In genomic region chr17:61455754-61456681, GRCh38 we compare ENCODE assay signal across 22 cellular contexts. TPM values are rescaled to one million over a fixed set of nuclear protein-coding genes. Genes with fewer than 3 reads are reported as not detected.
DNase-seq lines count a peak whose midpoint lies in the region; ATAC-seq and TF ChIP-seq lines count a peak whose summit lies in the region.
"Had no signal": no experiment of that assay in that cellular context is flagged by ENCODE, and none has a peak within 500 bp of the region (broad histone marks: within the 10 kb centered on the region; RNA-seq: fewer than 3 reads in every experiment).

No MANE protein-coding gene starts in this region.

- no peaks in the 10 kb centered on the region for H3K9me3 Mint-ChIP-seq in T-helper 2 cell treated with Interferon-gamma antibody and Interleukin-4, amounts not matched to agents 5 μg/mL and 100 μg/mL, for 36 hours
- no peaks in the 10 kb centered on the region for H3K9me3 Mint-ChIP-seq in T-cell
- H3K9me3 Mint-ChIP-seq: stimulated activated naive CD8-positive, alpha-beta T cell treated with anti-CD3 and anti-CD28 coated beads, Interleukin-15, Interleukin-2, amounts not matched to agents 100 ng/mL and 50 ng/mL, for 24 hours had no signal

- CTCF ChIA-PET in Panc1 (lab: Charles Lee) (no interaction called here), T-cell (lab: Charles Lee) (interaction anchor here in 1 of 2 donors (0.5 kb wide), 1 partner anchor 128 kb away, joined by 3 read pairs; no protein-coding TSS in a partner anchor)

- no peaks in the 10 kb centered on the region for H3K9me3 ChIP-seq in Panc1 (ENCODE audit: control insufficient read depth, insufficient read depth, low read depth, low read length)

- H3K4me1 Mint-ChIP-seq in T-helper 2 cell treated with Interferon-gamma antibody and Interleukin-4, amounts not matched to agents 5 μg/mL and 100 μg/mL, for 36 hours (ENCODE audit: low read depth) = peaks cover 4% of the 10 kb centered on the region
- H3K4me1 Mint-ChIP-seq in T-cell = peaks cover 44 to 54% (median 46%) of the 10 kb centered on the region in 3 donors

- H3K36me3 ChIP-seq in Panc1 (ENCODE audit: control insufficient read depth, insufficient read depth, low read length) = no peaks in the 10 kb centered on the region
- H3K36me3 ChIP-seq: breast epithelium had no signal

- no peak for TF ChIP-seq CTCF in Panc1 (IDR thresholded peaks at IDR 0.05)

- DNase-seq in T-helper 2 cell treated with Interferon-gamma antibody and Interleukin-4, amounts not matched to agents 5 μg/mL and 100 μg/mL, for 36 hours (ENCODE audit: low spot score) = no peak
- DNase-seq in T-helper 2 cell (no peak), Panc1 (ENCODE audit: low read depth, low spot score) (no peak), left lobe of liver (ENCODE audit: low spot score) (peak; percentile 33), retina (peak; percentile 38), T-cell (no peak), NCI-H1436 (lab: John Stamatoyannopoulos, UW) (no peak)
- no peak for DNase-seq in activated CD4-positive, CD25-positive, alpha-beta regulatory T cell (lab: John Stamatoyannopoulos, UW)
- DNase-seq: activated CD8-positive, alpha-beta T cell treated with anti-CD3 and anti-CD28 coated beads, Interleukin-2, amount 10 ng/mL, durations not matched to agents 7 days and 5 days; dermis blood vessel endothelial cell; NCI-H1105 treated with DMSO at 0.1 percent for 48 hours; NCI-H2171; NCI-H526 treated with DMSO at 0.1 percent for 48 hours; SHP77 treated with DMSO at 0.1 percent for 48 hours; T-helper 1 cell had no signal

- peaks cover 3% of the 10 kb centered on the region for H3K36me3 Mint-ChIP-seq in T-helper 2 cell treated with Interferon-gamma antibody and Interleukin-4, amounts not matched to agents 5 μg/mL and 100 μg/mL, for 36 hours (ENCODE audit: low read depth)
- H3K36me3 Mint-ChIP-seq in T-cell = no peaks in the 10 kb centered on the region

- no peaks in the 10 kb centered on the region for H3K4me1 ChIP-seq in Panc1 (ENCODE audit: control insufficient read depth, insufficient read depth, low read length)

- POLR2A ChIA-PET in Panc1 (lab: Charles Lee) = no interaction called here
- POLR2A ChIA-PET in T-cell (lab: Charles Lee) = no interaction called here

- intact Hi-C loops in Panc1 (cut with micrococcal nuclease; ENCODE audit: unreplicated experiment) = no loop called here

- no peak overlapping the region for H3K4me3 ChIP-seq in Panc1 (ENCODE audit: low read depth in 2 of 2, low read length in 2 of 2)

- in situ Hi-C loops in Panc1 (cut with HindIII; ENCODE audit: low pct_unique_long_range_greater_than_20kb, low sequenced_read_pairs) = no loop called here

- peaks cover 81% of the 10 kb centered on the region for H3K27me3 Mint-ChIP-seq in T-helper 2 cell treated with Interferon-gamma antibody and Interleukin-4, amounts not matched to agents 5 μg/mL and 100 μg/mL, for 36 hours (ENCODE audit: low read depth)
- H3K27me3 Mint-ChIP-seq in T-cell = peaks cover 74 to 77% of the 10 kb centered on the region in 2 donors

- ATAC-seq in Panc1 (peak; percentile 17; the same call in 1 of the 2 replicates), left lobe of liver (no peak), T-cell (replicated peaks in 1 of 4) (no peak)
- ATAC-seq: activated CD8-positive, alpha-beta T cell treated with anti-CD3 and anti-CD28 coated beads, Interleukin-2, amount 10 ng/mL, durations not matched to agents 7 days and 5 days; sciatic nerve had no signal

- H3K4me3 Mint-ChIP-seq in T-helper 2 cell treated with Interferon-gamma antibody and Interleukin-4, amounts not matched to agents 5 μg/mL and 100 μg/mL, for 36 hours = no peak overlapping the region
- peak overlapping the region in 1 of 3 donors; percentile 60 for H3K4me3 Mint-ChIP-seq in T-cell
- H3K4me3 Mint-ChIP-seq: activated CD8-positive, alpha-beta T cell treated with anti-CD3 and anti-CD28 coated beads, Interleukin-2, amount 10 ng/mL, durations not matched to agents 7 days and 5 days had no signal

- H3K27me3 ChIP-seq in Panc1 (ENCODE audit: control insufficient read depth, insufficient read depth, low read length) = no peaks in the 10 kb centered on the region

- no peak overlapping the region for H3K27ac ChIP-seq in Panc1 (ENCODE audit: low read length)
- H3K27ac ChIP-seq: 22Rv1, breast epithelium had no signal

- BruUV-seq in Panc1 (replicated peaks; lab: Mats Ljungman, UMichigan) = no TSS peak

- peak overlapping the region; percentile 6 for H3K27ac Mint-ChIP-seq in T-helper 2 cell treated with Interferon-gamma antibody and Interleukin-4, amounts not matched to agents 5 μg/mL and 100 μg/mL, for 36 hours
- H3K27ac Mint-ChIP-seq in T-cell = no peak overlapping the region
- H3K27ac Mint-ChIP-seq: activated CD8-positive, alpha-beta T cell treated with anti-CD3 and anti-CD28 coated beads, Interleukin-2, amount 10 ng/mL, durations not matched to agents 7 days and 5 days; H9; stimulated activated naive CD8-positive, alpha-beta T cell treated with anti-CD3 and anti-CD28 coated beads, Interleukin-15, Interleukin-2, amounts not matched to agents 100 ng/mL and 50 ng/mL, for 24 hours had no signal

RNA-seq across cellular contexts. Expression of gene TBX4, which starts 3.8 kb away (rescaled TPM):
- total RNA-seq in Panc1 (2021; ENCODE audit: unreplicated experiment) (not detected), left lobe of liver (not detected), T-cell (not detected)
- 0.19 TPM for polyA plus RNA-seq in Panc1 (2012; ENCODE audit: insufficient read length)
- total RNA-seq: activated CD8-positive, alpha-beta T cell treated with anti-CD3 and anti-CD28 coated beads, Interleukin-2, amount 10 ng/mL, durations not matched to agents 7 days and 5 days; dermis blood vessel endothelial cell; fibroblast of villous mesenchyme; H9; omental fat pad; sciatic nerve had no signal

RNA-seq across cellular contexts. Expression of gene TBX2, which starts 56.4 kb away (rescaled TPM):
- 35.6 TPM for total RNA-seq in Panc1 (2021; ENCODE audit: unreplicated experiment)
- 30.7 TPM for polyA plus RNA-seq in Panc1 (2012; ENCODE audit: insufficient read length)
- 7.4 TPM for total RNA-seq in left lobe of liver
- under 1 TPM in 3 of 5 donors, not detected in 2; 0.26 to 0.82 (median 0.32) TPM for total RNA-seq in T-cell
- total RNA-seq: activated CD8-positive, alpha-beta T cell treated with anti-CD3 and anti-CD28 coated beads, Interleukin-2, amount 10 ng/mL, durations not matched to agents 7 days and 5 days; H9 had no signal

Comparison
In these comparisons a context has a peak if more than half of its experiments do, and no peak if none do; other contexts are left out.
1. DNase-seq: peak in left lobe of liver (single experiment) and retina (single experiment); none in T-helper 2 cell treated with Interferon-gamma antibody and Interleukin-4, amounts not matched to agents 5 μg/mL and 100 μg/mL, for 36 hours (single experiment), T-helper 2 cell (0 of 5), Panc1 (single experiment), activated CD4-positive, CD25-positive, alpha-beta regulatory T cell (0 of 4), T-cell (0 of 34) and NCI-H1436 (single experiment).